Comparison of ENCODE assay signal across 11 cellular contexts in the genomic region with DNA sequence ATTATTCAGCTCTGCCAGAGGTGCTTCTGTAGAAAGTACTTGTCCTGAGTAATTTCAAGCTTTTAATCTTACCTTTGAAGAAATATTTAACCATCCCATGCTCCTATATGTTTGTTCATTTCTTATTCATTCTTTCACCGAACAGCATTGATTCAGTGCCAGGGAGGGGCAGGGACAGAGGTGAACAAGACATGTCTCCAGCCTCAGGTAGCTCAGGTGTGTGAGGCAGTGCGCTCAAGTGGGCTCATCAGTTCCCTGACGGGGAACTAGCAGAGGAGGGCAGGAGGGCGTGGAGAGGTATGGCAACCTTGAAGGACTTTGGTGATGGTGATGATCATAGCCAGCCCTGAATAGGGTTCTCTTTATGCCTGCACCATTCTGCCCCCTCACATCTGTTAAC. TPM values are rescaled to one million over a fixed set of nuclear protein-coding genes. Genes with fewer than 3 reads are reported as not detected.
DNase-seq lines count a peak whose midpoint lies in the region; ATAC-seq, FAIRE-seq and TF ChIP-seq lines count a peak whose summit lies in the region.
"Had no signal": no experiment of that assay in that cellular context is flagged by ENCODE, and none has a peak within 500 bp of the region (broad histone marks: within the 10 kb centered on the region; RNA-seq: fewer than 3 reads in every experiment).

No MANE protein-coding gene starts in this region.

- H3K36me3 ChIP-seq in PC-9 (ENCODE audit: low read depth) (0 out of 2 replicates have a peak, but pooled peaks cover 3% of the 10 kb centered on the region), thyroid gland (no peaks in the 10 kb centered on the region)

- no peak for FAIRE-seq in GM19239 (lab: Jason Lieb, UNC)

- H4K20me1 ChIP-seq in PC-9 (ENCODE audit: insufficient read depth), result no peaks in the 10 kb centered on the region

- TF ChIP-seq CTCF in PC-9 (conservative IDR thresholded peaks at IDR 0.05) (no peak), dorsolateral prefrontal cortex (IDR thresholded peaks at IDR 0.05 in 54 of 56, conservative IDR thresholded peaks at IDR 0.05 in 2 of 56; ENCODE audit: low read depth in 1 of 56, partially characterized antibody in 56 of 56) (no peak), thyroid gland (IDR thresholded peaks at IDR 0.05) (no peak)

- H3K9me3 Mint-ChIP-seq in naive B cell, result no peaks in the 10 kb centered on the region
- H3K9me3 Mint-ChIP-seq: activated CD4-positive, alpha-beta T cell treated with anti-CD3 and anti-CD28 coated beads, Interleukin-2, amount 10 ng/mL, durations not matched to agents 7 days and 5 days had no signal

- H3K27ac Mint-ChIP-seq in naive B cell, result peak overlapping the region in 5 of 6 donors; percentile 33 to 94 (median 88)
- H3K27ac Mint-ChIP-seq: activated CD4-positive, alpha-beta T cell treated with anti-CD3 and anti-CD28 coated beads, Interleukin-2, amount 10 ng/mL, durations not matched to agents 7 days and 5 days had no signal

- POLR2A ChIA-PET in PC-9 (lab: Charles Lee; ENCODE audit: unreplicated experiment), result no interaction called here

- peak overlapping the region; percentile 68 for H3K4me2 ChIP-seq in PC-9

- no TSS peak for BruUV-seq in PC-9 (replicated peaks; lab: Mats Ljungman, UMichigan)

- H3K4me1 Mint-ChIP-seq in naive B cell, result peaks cover 53 to 74% (median 72%) of the 10 kb centered on the region in 3 donors

- no peak overlapping the region for H3K4me3 ChIP-seq in PC-9
- peak overlapping the region in 18 of 59 donors; percentile 6 to 62 (median 36) for H3K4me3 ChIP-seq in dorsolateral prefrontal cortex
- H3K4me3 ChIP-seq in thyroid gland (replicated peaks in 1 of 3), result no peak overlapping the region
- H3K4me3 ChIP-seq: SK-N-MC had no signal

- H2AFZ ChIP-seq in PC-9, result no peak overlapping the region

- TF ChIP-seq POLR2A in thyroid gland (IDR thresholded peaks at IDR 0.05), result no peak

- no peaks in the 10 kb centered on the region for H3K9me2 ChIP-seq in PC-9 (ENCODE audit: insufficient read depth)

- WGBS in thyroid gland, 2 donors, result 60 to 67% methylated on average over 4 of the region's 4 CpGs

- DNase-seq in PC-9, result no peak
- DNase-seq in dorsolateral prefrontal cortex, result no peak
- DNase-seq in naive B cell, result no peak
- DNase-seq in thyroid gland, result peak; percentile 62 to 66
- no peak for DNase-seq in GM19239 (ENCODE audit: insufficient read length, low spot score)
- no peak for DNase-seq in stimulated activated CD4-positive, alpha-beta T cell treated with anti-CD3 and anti-CD28 coated beads, Interleukin-2, amount 100 ng/mL, for 24 hours
- DNase-seq in SK-N-DZ (ENCODE audit: low spot score), result no peak
- DNase-seq: activated CD4-positive, alpha-beta T cell treated with anti-CD3 and anti-CD28 coated beads, Interleukin-2, amount 10 ng/mL, durations not matched to agents 7 days and 5 days; NCI-H2081 treated with DMSO at 0.1 percent for 48 hours had no signal

- ATAC-seq in naive B cell (ENCODE audit: low read depth in 2 of 2), result no peak
- no peak for ATAC-seq in GM18868 (IDR thresholded peaks at IDR 0.05; ENCODE audit: unreplicated experiment)

- H3K27ac ChIP-seq in PC-9 (peak overlapping the region; percentile 99), dorsolateral prefrontal cortex (peak overlapping the region in 57 of 59 donors; percentile 48 to 93 (median 86)), thyroid gland (peak overlapping the region; percentile 81 to 98 (median 97))
- H3K27ac ChIP-seq: SK-N-MC had no signal

- peaks cover 0 to 18% of the 10 kb centered on the region in 2 donors for H3K36me3 Mint-ChIP-seq in naive B cell

- peaks cover 58% of the 10 kb centered on the region for H3K79me2 ChIP-seq in PC-9 (ENCODE audit: low read depth)

- H3K4me1 ChIP-seq in PC-9 (replicated peaks; ENCODE audit: insufficient read depth) (peaks cover 65% of the 10 kb centered on the region), thyroid gland (peaks cover 87 to 100% of the 10 kb centered on the region in 2 donors)

- intact Hi-C loops in PC-9 (cut with micrococcal nuclease; ENCODE audit: unreplicated experiment) (loop anchor here (1.0 to 5.0 kb wide), 7 partner anchors 9 to 448 kb away; a partner anchor contains a TSS), dorsolateral prefrontal cortex (cut with DNase I) (loop anchor here in 1 of 2 donors (10.0 kb wide), 1 partner anchor 145 kb away; no protein-coding TSS in a partner anchor), thyroid gland (cut with DNase I) (no loop called here)

- CTCF ChIA-PET in PC-9 (lab: Charles Lee), result interaction anchor here (0.6 to 1.8 kb wide), 4 partner anchors 22 to 282 kb away, joined by 4 to 6 read pairs (median 4); no protein-coding TSS in a partner anchor

- H3K27me3 ChIP-seq in PC-9 (ENCODE audit: insufficient read depth, low read depth), result no peaks in the 10 kb centered on the region
- no peaks in the 10 kb centered on the region for H3K27me3 ChIP-seq in dorsolateral prefrontal cortex
- no peaks in the 10 kb centered on the region for H3K27me3 ChIP-seq in thyroid gland

- peaks cover 68% of the 10 kb centered on the region for H3F3A ChIP-seq in PC-9 (ENCODE audit: insufficient read depth, low read depth)

- H3K9me3 ChIP-seq in PC-9 (ENCODE audit: insufficient read depth, low read depth), result no peaks in the 10 kb centered on the region
- H3K9me3 ChIP-seq in thyroid gland, result no peaks in the 10 kb centered on the region

- H3K27me3 Mint-ChIP-seq in naive B cell, result no peaks in the 10 kb centered on the region
- H3K27me3 Mint-ChIP-seq: activated CD4-positive, alpha-beta T cell treated with anti-CD3 and anti-CD28 coated beads, Interleukin-2, amount 10 ng/mL, durations not matched to agents 7 days and 5 days had no signal

- H3K4me3 Mint-ChIP-seq in naive B cell, result no peak overlapping the region
- H3K4me3 Mint-ChIP-seq: activated CD4-positive, alpha-beta T cell treated with anti-CD3 and anti-CD28 coated beads, Interleukin-2, amount 10 ng/mL, durations not matched to agents 7 days and 5 days had no signal

RNA-seq across cellular contexts. Expression of a gene that starts 25.9 kb away (rescaled TPM):
- total RNA-seq in PC-9 (2021) (106 and 159 TPM in 2 replicates), dorsolateral prefrontal cortex (100 to 1,000 TPM in 4 of 120 experiments, 10 to 100 TPM in 116; 48.4 to 109 (median 68.1) TPM), thyroid gland (100 to 1,000 TPM; 156 to 214 (median 175) TPM)
- 10 to 100 TPM; 53.2 to 86.1 (median 64.4) TPM for polyA plus RNA-seq in naive B cell (ENCODE audit: low read depth in 6 of 6)
- 114 and 117 TPM in 2 replicates for polyA plus RNA-seq in SK-N-DZ (2014; cell fraction: cytosol; rRNA removed)
- 53.9 and 54.7 TPM in 2 replicates for polyA plus RNA-seq in SK-N-DZ (2014; cell fraction: nucleus; rRNA removed)

Comparison
In these comparisons a context has a peak if more than half of its experiments do, and no peak if none do; other contexts are left out.
1. DNase-seq: peak in thyroid gland (2 of 2); none in PC-9 (0 of 2), dorsolateral prefrontal cortex (0 of 10), naive B cell (single experiment), GM19239 (single experiment), stimulated activated CD4-positive, alpha-beta T cell treated with anti-CD3 and anti-CD28 coated beads, Interleukin-2, amount 100 ng/mL, for 24 hours (0 of 2) and SK-N-DZ (single experiment).
2. Peak in every context shown above with its lines, with median percentiles within 50 percentile points of each other: H3K27ac ChIP-seq.